ENCODE assay signal across 19 cellular contexts in the genomic region with DNA sequence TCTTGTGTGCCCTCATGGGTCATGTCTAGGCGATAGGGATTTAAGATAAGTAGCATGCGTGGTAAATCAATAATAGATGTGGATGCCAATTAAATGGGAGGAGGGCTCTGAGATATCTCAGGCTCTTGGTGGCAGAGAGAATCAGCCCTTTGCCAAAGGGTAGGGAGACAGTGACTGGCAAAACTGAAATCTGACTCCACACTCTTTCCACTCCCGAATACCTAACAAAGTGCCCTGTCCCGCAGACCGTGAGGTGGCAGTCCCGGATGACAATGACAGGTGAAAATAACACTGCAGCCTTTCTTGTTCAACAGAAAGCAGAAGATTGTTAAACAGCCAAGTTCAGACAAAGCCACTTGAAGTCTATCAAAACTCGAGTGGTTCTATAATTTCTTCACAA.
"Had no signal": no experiment of that assay in that cellular context is flagged by ENCODE, and none has a peak within 500 bp of the region (broad histone marks: within the 10 kb centered on the region; RNA-seq: fewer than 3 reads in every experiment).

No MANE protein-coding gene starts in this region.

- H3K27me3 ChIP-seq: tibial artery, vagina had no signal

- H3K4me3 Mint-ChIP-seq: activated CD8-positive, alpha-beta T cell treated with anti-CD3 and anti-CD28 coated beads for 36 hours; activated naive CD4-positive, alpha-beta T cell treated with anti-CD3 and anti-CD28 coated beads, Interleukin-2, amount 10 ng/mL, durations not matched to agents 7 days and 5 days; activated naive CD8-positive, alpha-beta T cell treated with anti-CD3 and anti-CD28 coated beads, Interleukin-2, amount 50 U/mL, for 24 hours; nephron progenitor cell; T-helper 2 cell treated with Interferon-gamma antibody and Interleukin-4, amounts not matched to agents 5 μg/mL and 100 μg/mL, for 36 hours had no signal

- H3K27ac ChIP-seq: skin epidermis, tibial artery, vagina had no signal

- H3K4me1 Mint-ChIP-seq: activated naive CD4-positive, alpha-beta T cell treated with anti-CD3 and anti-CD28 coated beads, Interleukin-2, amount 10 ng/mL, durations not matched to agents 7 days and 5 days; activated naive CD8-positive, alpha-beta T cell treated with anti-CD3 and anti-CD28 coated beads, Interleukin-2, amount 50 U/mL, for 24 hours; nephron progenitor cell had no signal

- H3K36me3 ChIP-seq: tibial artery, vagina had no signal

- DNase-seq: activated CD4-positive, alpha-beta T cell treated with anti-CD3 and anti-CD28 coated beads for 48 hours; activated CD4-positive, CD25-positive, alpha-beta regulatory T cell; activated CD8-positive, alpha-beta T cell treated with anti-CD3 and anti-CD28 coated beads for 36 hours; activated naive CD4-positive, alpha-beta T cell treated with anti-CD3 and anti-CD28 coated beads, Interleukin-2, amount 10 ng/mL, durations not matched to agents 7 days and 5 days; activated naive CD8-positive, alpha-beta T cell treated with anti-CD3 and anti-CD28 coated beads, Interleukin-2, amount 50 U/mL, for 24 hours; activated T-cell treated with anti-CD3 and anti-CD28 coated beads, Interleukin-2, amount 50 U/mL, for 1 hour; aorta; effector CD4-positive, alpha-beta T cell; midbrain; nephron progenitor cell; nucleus accumbens; stimulated activated naive CD8-positive, alpha-beta T cell treated with anti-CD3 and anti-CD28 coated beads, Interleukin-15, Interleukin-2, amounts not matched to agents 100 U/mL and 50 U/mL, for 24 hours; substantia nigra; tibial artery had no signal

- H3K9me3 Mint-ChIP-seq: activated CD8-positive, alpha-beta T cell treated with anti-CD3 and anti-CD28 coated beads for 36 hours; activated naive CD4-positive, alpha-beta T cell treated with anti-CD3 and anti-CD28 coated beads, Interleukin-2, amount 10 ng/mL, durations not matched to agents 7 days and 5 days; activated naive CD8-positive, alpha-beta T cell treated with anti-CD3 and anti-CD28 coated beads, Interleukin-2, amount 50 U/mL, for 24 hours; T-helper 2 cell treated with Interferon-gamma antibody and Interleukin-4, amounts not matched to agents 5 μg/mL and 100 μg/mL, for 36 hours had no signal

- ATAC-seq: activated CD8-positive, alpha-beta T cell treated with anti-CD3 and anti-CD28 coated beads for 36 hours; activated naive CD8-positive, alpha-beta T cell treated with anti-CD3 and anti-CD28 coated beads, Interleukin-2, amount 50 U/mL, for 24 hours; esophagus mucosa; stimulated activated naive CD8-positive, alpha-beta T cell treated with anti-CD3 and anti-CD28 coated beads, Interleukin-15, Interleukin-2, amounts not matched to agents 100 U/mL and 50 U/mL, for 24 hours had no signal

- H3K36me3 Mint-ChIP-seq: activated naive CD4-positive, alpha-beta T cell treated with anti-CD3 and anti-CD28 coated beads, Interleukin-2, amount 10 ng/mL, durations not matched to agents 7 days and 5 days had no signal

- H3K4me3 ChIP-seq: lung, skin epidermis, tibial artery, vagina had no signal

- H3K27ac Mint-ChIP-seq: activated CD8-positive, alpha-beta T cell treated with anti-CD3 and anti-CD28 coated beads for 36 hours; activated naive CD4-positive, alpha-beta T cell treated with anti-CD3 and anti-CD28 coated beads, Interleukin-2, amount 10 ng/mL, durations not matched to agents 7 days and 5 days; activated naive CD8-positive, alpha-beta T cell treated with anti-CD3 and anti-CD28 coated beads, Interleukin-2, amount 50 U/mL, for 24 hours; nephron progenitor cell; T-helper 2 cell treated with Interferon-gamma antibody and Interleukin-4, amounts not matched to agents 5 μg/mL and 100 μg/mL, for 36 hours had no signal

- H3K9me3 ChIP-seq: tibial artery, vagina had no signal

- H3K27me3 Mint-ChIP-seq: activated CD8-positive, alpha-beta T cell treated with anti-CD3 and anti-CD28 coated beads for 36 hours; activated naive CD4-positive, alpha-beta T cell treated with anti-CD3 and anti-CD28 coated beads, Interleukin-2, amount 10 ng/mL, durations not matched to agents 7 days and 5 days; activated naive CD8-positive, alpha-beta T cell treated with anti-CD3 and anti-CD28 coated beads, Interleukin-2, amount 50 U/mL, for 24 hours had no signal
